23 cellular contexts compared by ENCODE assay signal in genomic region chr10:34834274-34834673, GRCh38.
"Had no signal": no experiment of that assay in that cellular context is flagged by ENCODE, and none has a peak within 500 bp of the region (broad histone marks: within the 10 kb centered on the region; RNA-seq: fewer than 3 reads in every experiment).

No MANE protein-coding gene starts in this region.

- H3K36me3 ChIP-seq: esophagus muscularis mucosa, left ventricle myocardium inferior, lower lobe of right lung, pancreas had no signal

- DNase-seq: cortex of kidney; dorsolateral prefrontal cortex; effector CD8-positive, alpha-beta T cell; immature natural killer cell; left ventricle myocardium inferior; lower lobe of right lung; mesenchymal stem cell; naive B cell; occipital lobe; pancreas; retina; stimulated activated CD4-positive, alpha-beta T cell treated with anti-CD3 and anti-CD28 coated beads, Interleukin-2, amount 100 ng/mL, for 48 hours; stimulated activated naive CD4-positive, alpha-beta T cell treated with Interleukin-2 at 50 U/mL for 16 hours had no signal

- H3K4me3 Mint-ChIP-seq: immature natural killer cell, naive B cell, nephron, type B pancreatic cell had no signal

- H3K27ac Mint-ChIP-seq: nephron, progenitor cell of endocrine pancreas, type B pancreatic cell had no signal

- H3K27me3 Mint-ChIP-seq: naive B cell, type B pancreatic cell had no signal

- H3K27ac ChIP-seq: dorsolateral prefrontal cortex, epithelial cell of prostate, esophagus muscularis mucosa, left ventricle myocardium inferior, lower lobe of right lung, pancreas, skin epidermis had no signal

- H3K4me3 ChIP-seq: dorsolateral prefrontal cortex, esophagus muscularis mucosa, left ventricle myocardium inferior, lower lobe of right lung, pancreas, skin epidermis had no signal

- H3K36me3 Mint-ChIP-seq: naive B cell, type B pancreatic cell had no signal

- H3K4me1 Mint-ChIP-seq: immature natural killer cell, naive B cell had no signal

- ATAC-seq: lower lobe of right lung, pancreas, sciatic nerve had no signal

- H3K9me3 Mint-ChIP-seq: nephron, type B pancreatic cell had no signal

- H3K4me1 ChIP-seq: left ventricle myocardium inferior, lower lobe of right lung, pancreas had no signal

- H3K27me3 ChIP-seq: dorsolateral prefrontal cortex, esophagus muscularis mucosa, pancreas had no signal

- H3K9me3 ChIP-seq: esophagus muscularis mucosa, left ventricle myocardium inferior, lower lobe of right lung, pancreas had no signal

- FAIRE-seq: endometrium, keratinocyte, pancreas, urothelium cell line had no signal
